Comparison of ENCODE assay signal across 1 cellular context in the genomic region with DNA sequence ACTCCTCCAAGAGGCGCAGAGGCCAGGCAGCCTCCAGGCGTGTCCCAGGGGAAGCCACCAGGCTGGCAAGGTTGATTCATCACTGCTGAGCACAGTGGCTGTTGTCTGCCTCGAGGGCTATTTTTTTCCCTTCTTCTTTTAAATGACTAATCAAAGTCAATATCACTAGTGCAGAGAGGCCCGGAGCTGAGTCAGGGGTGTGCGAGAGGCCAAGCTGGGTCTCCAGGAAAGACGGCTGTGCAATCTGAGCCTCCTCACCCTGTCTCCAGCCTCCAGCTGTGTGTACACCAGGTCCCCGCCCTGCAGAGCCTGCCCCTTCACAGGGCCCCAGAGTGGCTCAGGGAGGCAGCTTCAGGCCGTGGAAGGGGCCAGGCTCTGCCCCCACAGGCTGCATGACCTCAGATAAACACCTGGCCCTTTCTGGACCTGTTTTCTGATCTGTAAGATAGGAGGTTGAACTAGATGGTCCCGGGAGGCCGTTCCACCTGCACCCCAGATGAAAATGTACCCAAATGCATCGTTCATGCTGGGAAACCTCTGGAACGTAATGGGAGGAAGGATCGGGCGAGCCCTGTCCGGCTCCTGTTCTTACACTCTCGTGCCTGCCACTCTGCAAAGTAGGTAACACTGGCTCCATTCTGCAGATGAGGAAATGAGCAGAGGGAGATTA.
TF ChIP-seq lines count a peak whose summit lies in the region.

No MANE protein-coding gene starts in this region.

TF ChIP-seq in K562, 482 proteins besides CTCF, POLR2A, EP300 and RAD21 (continued from another document and continues in another):
- TF ChIP-seq, protein P1, sequence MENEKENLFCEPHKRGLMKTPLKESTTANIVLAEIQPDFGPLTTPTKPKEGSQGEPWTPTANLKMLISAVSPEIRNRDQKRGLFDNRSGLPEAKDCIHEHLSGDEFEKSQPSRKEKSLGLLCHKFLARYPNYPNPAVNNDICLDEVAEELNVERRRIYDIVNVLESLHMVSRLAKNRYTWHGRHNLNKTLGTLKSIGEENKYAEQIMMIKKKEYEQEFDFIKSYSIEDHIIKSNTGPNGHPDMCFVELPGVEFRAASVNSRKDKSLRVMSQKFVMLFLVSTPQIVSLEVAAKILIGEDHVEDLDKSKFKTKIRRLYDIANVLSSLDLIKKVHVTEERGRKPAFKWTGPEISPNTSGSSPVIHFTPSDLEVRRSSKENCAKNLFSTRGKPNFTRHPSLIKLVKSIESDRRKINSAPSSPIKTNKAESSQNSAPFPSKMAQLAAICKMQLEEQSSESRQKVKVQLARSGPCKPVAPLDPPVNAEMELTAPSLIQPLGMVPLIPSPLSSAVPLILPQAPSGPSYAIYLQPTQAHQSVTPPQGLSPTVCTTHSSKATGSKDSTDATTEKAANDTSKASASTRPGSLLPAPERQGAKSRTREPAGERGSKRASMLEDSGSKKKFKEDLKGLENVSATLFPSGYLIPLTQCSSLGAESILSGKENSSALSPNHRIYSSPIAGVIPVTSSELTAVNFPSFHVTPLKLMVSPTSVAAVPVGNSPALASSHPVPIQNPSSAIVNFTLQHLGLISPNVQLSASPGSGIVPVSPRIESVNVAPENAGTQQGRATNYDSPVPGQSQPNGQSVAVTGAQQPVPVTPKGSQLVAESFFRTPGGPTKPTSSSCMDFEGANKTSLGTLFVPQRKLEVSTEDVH (IDR thresholded peaks at IDR 0.05; ENCODE audit: low read depth, partially characterized antibody) = no peak
- TF ChIP-seq TCF7L2 (IDR thresholded peaks at IDR 0.05; ENCODE audit: low read depth, low read length) (no peak), NCOR1 (IDR thresholded peaks at IDR 0.05) (peak; percentile 95), C11orf30 (IDR thresholded peaks at IDR 0.05; ENCODE audit: low read depth) (peak; percentile 86), ZNF644 (tag; IDR thresholded peaks at IDR 0.05; ENCODE audit: low read depth) (no peak), SETDB1 (IDR thresholded peaks at IDR 0.05; ENCODE audit: low read length) (no peak), THRAP3 (IDR thresholded peaks at IDR 0.05; ENCODE audit: borderline replicate concordance) (no peak), ZNF785 (CRISPR knock-in tag; IDR thresholded peaks at IDR 0.05) (no peak), MAFF (IDR thresholded peaks at IDR 0.05; ENCODE audit: low read length) (peak; percentile 31; the same call in 1 of the 2 replicates), U2AF2 (optimal IDR thresholded peaks at IDR 0.05; ENCODE audit: low read depth, low read length) (no peak), SP1 (CRISPR knock-in tag; IDR thresholded peaks at IDR 0.05) (no peak), NFXL1 (CRISPR knock-in tag; IDR thresholded peaks at IDR 0.05) (no peak), L3MBTL2 (IDR thresholded peaks at IDR 0.05) (peak; percentile 34; the same call in 1 of the 2 replicates), SAFB2 (IDR thresholded peaks at IDR 0.05; ENCODE audit: borderline replicate concordance, low read depth, low read length, severe bottlenecking) (no peak), ZFP36 (IDR thresholded peaks at IDR 0.05; ENCODE audit: low read depth, low read length, partially characterized antibody) (peak; percentile 75), KAT2B (IDR thresholded peaks at IDR 0.05; ENCODE audit: low read depth, low read length) (no peak), KLF13 (tag; IDR thresholded peaks at IDR 0.05; ENCODE audit: borderline replicate concordance, low read depth) (no peak), SMARCC2 (IDR thresholded peaks at IDR 0.05; ENCODE audit: low read depth) (peak; percentile 87), SRSF3 (IDR thresholded peaks at IDR 0.05; ENCODE audit: insufficient read depth, low read length) (no peak), PHTF2 (CRISPR knock-in tag; IDR thresholded peaks at IDR 0.05) (no peak), MXI1 (IDR thresholded peaks at IDR 0.05; ENCODE audit: low read depth, low read length) (no peak; the same call in 1 of the 2 replicates), MEF2A (IDR thresholded peaks at IDR 0.05; ENCODE audit: control insufficient read depth, low read depth, low read length) (no peak), TEAD4 (IDR thresholded peaks at IDR 0.05; ENCODE audit: low read length) (peak; percentile 92), TEAD4 (CRISPR knock-in tag; IDR thresholded peaks at IDR 0.05; ENCODE audit: borderline replicate concordance) (no peak), ZNF431 (CRISPR knock-in tag; IDR thresholded peaks at IDR 0.05) (0 out of 2 replicates have a peak, but pooled peaks have one; percentile 8)
- TF ChIP-seq, protein P2, sequence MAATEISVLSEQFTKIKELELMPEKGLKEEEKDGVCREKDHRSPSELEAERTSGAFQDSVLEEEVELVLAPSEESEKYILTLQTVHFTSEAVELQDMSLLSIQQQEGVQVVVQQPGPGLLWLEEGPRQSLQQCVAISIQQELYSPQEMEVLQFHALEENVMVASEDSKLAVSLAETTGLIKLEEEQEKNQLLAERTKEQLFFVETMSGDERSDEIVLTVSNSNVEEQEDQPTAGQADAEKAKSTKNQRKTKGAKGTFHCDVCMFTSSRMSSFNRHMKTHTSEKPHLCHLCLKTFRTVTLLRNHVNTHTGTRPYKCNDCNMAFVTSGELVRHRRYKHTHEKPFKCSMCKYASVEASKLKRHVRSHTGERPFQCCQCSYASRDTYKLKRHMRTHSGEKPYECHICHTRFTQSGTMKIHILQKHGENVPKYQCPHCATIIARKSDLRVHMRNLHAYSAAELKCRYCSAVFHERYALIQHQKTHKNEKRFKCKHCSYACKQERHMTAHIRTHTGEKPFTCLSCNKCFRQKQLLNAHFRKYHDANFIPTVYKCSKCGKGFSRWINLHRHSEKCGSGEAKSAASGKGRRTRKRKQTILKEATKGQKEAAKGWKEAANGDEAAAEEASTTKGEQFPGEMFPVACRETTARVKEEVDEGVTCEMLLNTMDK (IDR thresholded peaks at IDR 0.05; ENCODE audit: borderline replicate concordance, insufficient read depth, low read depth, low read length, poor library complexity, severe bottlenecking) = no peak
- TF ChIP-seq, protein P3, sequence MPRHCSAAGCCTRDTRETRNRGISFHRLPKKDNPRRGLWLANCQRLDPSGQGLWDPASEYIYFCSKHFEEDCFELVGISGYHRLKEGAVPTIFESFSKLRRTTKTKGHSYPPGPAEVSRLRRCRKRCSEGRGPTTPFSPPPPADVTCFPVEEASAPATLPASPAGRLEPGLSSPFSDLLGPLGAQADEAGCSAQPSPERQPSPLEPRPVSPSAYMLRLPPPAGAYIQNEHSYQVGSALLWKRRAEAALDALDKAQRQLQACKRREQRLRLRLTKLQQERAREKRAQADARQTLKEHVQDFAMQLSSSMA (CRISPR knock-in tag; IDR thresholded peaks at IDR 0.05) = no peak
- TF ChIP-seq, protein P4, sequence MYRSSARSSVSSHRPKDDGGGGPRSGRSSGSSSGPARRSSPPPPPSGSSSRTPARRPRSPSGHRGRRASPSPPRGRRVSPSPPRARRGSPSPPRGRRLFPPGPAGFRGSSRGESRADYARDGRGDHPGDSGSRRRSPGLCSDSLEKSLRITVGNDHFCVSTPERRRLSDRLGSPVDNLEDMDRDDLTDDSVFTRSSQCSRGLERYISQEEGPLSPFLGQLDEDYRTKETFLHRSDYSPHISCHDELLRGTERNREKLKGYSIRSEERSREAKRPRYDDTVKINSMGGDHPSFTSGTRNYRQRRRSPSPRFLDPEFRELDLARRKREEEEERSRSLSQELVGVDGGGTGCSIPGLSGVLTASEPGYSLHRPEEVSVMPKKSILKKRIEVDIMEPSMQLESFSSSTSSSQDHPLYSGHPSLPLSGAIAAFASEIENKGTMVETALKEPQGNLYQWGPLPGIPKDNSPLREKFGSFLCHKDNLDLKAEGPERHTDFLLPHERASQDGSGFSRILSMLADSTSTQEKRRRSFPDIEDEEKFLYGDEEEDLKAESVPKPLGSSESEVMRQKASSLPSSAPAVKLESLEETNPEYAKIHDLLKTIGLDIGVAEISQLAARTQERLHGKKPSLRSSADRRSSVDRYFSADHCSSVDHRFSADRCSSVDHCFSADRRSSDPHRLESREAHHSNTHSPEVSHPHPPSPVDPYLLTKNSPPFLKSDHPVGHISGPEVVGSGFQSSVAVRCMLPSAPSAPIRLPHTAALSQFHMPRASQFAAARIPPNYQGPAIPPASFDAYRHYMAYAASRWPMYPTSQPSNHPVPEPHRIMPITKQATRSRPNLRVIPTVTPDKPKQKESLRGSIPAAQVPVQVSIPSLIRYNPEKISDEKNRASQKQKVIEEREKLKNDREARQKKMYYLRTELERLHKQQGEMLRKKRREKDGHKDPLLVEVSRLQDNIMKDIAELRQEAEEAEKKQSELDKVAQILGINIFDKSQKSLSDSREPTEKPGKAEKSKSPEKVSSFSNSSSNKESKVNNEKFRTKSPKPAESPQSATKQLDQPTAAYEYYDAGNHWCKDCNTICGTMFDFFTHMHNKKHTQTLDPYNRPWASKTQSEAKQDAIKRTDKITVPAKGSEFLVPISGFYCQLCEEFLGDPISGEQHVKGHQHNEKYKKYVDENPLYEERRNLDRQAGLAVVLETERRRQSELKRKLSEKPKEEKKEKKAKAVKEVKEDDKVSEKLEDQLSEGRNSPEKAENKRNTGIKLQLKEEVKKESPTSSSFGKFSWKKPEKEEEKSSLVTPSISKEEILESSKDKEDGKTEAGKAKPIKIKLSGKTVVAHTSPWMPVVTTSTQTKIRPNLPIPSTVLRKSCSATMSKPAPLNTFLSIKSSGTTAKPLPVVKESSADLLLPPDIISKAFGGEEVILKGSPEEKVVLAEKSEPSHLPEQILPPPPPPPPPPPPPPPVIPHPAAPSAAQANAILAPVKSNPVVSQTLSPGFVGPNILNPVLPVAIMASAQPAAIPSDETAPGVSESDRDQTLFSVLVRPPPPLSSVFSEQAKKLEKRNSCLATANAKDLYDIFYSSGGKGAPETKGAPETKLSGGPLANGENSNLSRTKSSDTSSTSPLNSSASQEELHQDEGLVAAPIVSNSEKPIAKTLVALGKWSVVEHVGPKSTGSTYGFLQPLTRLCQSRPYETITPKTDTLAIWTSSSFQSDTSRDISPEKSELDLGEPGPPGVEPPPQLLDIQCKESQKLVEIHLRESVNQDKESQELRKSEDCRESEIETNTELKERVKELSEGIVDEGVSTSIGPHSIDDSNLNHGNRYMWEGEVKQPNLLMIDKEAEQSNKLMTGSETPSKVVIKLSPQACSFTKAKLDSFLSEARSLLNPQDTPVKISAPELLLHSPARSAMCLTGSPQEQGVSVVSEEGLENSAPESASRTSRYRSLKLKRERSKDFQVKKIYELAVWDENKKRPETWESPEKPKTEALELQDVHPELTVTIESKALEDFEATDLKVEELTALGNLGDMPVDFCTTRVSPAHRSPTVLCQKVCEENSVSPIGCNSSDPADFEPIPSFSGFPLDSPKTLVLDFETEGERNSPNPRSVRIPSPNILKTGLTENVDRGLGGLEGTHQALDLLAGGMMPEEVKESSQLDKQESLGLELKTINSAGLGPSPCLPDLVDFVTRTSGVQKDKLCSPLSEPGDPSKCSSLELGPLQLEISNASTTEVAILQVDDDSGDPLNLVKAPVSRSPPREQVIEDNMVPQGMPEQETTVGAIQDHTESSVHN (IDR thresholded peaks at IDR 0.05; ENCODE audit: borderline replicate concordance in 1 of 2, low read depth in 1 of 2) = no peak
- TF ChIP-seq, protein P5, sequence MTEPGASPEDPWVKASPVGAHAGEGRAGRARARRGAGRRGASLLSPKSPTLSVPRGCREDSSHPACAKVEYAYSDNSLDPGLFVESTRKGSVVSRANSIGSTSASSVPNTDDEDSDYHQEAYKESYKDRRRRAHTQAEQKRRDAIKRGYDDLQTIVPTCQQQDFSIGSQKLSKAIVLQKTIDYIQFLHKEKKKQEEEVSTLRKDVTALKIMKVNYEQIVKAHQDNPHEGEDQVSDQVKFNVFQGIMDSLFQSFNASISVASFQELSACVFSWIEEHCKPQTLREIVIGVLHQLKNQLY (CRISPR knock-in tag; conservative IDR thresholded peaks at IDR 0.05) = 0 out of 4 replicates have a peak, but pooled peaks of 1 of the 2 experiments have one; percentile 18
- TF ChIP-seq, protein P6, sequence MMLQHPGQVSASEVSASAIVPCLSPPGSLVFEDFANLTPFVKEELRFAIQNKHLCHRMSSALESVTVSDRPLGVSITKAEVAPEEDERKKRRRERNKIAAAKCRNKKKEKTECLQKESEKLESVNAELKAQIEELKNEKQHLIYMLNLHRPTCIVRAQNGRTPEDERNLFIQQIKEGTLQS (IDR thresholded peaks at IDR 0.05) = peak; percentile 86
- TF ChIP-seq, protein P6 (CRISPR knock-in tag; conservative IDR thresholded peaks at IDR 0.05) = no peak; the same call in 1 of the 2 replicates
- TF ChIP-seq, protein P7, sequence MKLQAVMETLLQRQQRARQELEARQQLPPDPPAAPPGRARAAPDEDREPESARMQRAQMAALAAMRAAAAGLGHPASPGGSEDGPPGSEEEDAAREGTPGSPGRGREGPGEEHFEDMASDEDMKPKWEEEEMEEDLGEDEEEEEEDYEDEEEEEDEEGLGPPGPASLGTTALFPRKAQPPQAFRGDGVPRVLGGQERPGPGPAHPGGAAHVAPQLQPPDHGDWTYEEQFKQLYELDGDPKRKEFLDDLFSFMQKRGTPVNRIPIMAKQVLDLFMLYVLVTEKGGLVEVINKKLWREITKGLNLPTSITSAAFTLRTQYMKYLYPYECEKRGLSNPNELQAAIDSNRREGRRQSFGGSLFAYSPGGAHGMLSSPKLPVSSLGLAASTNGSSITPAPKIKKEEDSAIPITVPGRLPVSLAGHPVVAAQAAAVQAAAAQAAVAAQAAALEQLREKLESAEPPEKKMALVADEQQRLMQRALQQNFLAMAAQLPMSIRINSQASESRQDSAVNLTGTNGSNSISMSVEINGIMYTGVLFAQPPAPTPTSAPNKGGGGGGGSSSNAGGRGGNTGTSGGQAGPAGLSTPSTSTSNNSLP (IDR thresholded peaks at IDR 0.05; ENCODE audit: borderline replicate concordance, low read depth, low read length) = peak; percentile 81; the same call in 1 of the 2 replicates
